27 cellular contexts compared by ENCODE assay signal in genomic region chr15:56222302-56222701, GRCh38.
"Had no signal": no experiment of that assay in that cellular context is flagged by ENCODE, and none has a peak within 500 bp of the region (broad histone marks: within the 10 kb centered on the region; RNA-seq: fewer than 3 reads in every experiment).

No MANE protein-coding gene starts in this region.

- H3K27me3 ChIP-seq: neutrophil, pancreas, right lobe of liver, sigmoid colon, stomach, thyroid gland, tibial nerve, upper lobe of left lung, vagina had no signal

- H3K27ac Mint-ChIP-seq: natural killer cell treated with Interleukin-12 subunit alpha and Interleukin-12 subunit beta and Interleukin-15 and Interleukin-18, amount 100 ng/mL, for 72 hours; nephron progenitor cell; stimulated activated effector memory CD8-positive, alpha-beta T cell treated with anti-CD3 and anti-CD28 coated beads, Interleukin-12 subunit alpha, Interleukin-12 subunit beta, amount 100 ng/mL, for 72 hours; stimulated activated naive B cell treated with anti-CD40 and anti-IgM and Interleukin-4, amounts not matched to agents 10 μg/mL and 1 μg/mL and 100 μg/mL, for 72 hours; stimulated activated naive CD8-positive, alpha-beta T cell treated with anti-CD3 and anti-CD28 coated beads, Interleukin-15, Interleukin-2, amounts not matched to agents 100 ng/mL and 50 ng/mL, for 24 hours had no signal

- H3K36me3 ChIP-seq: neutrophil, pancreas, right lobe of liver, sigmoid colon, thoracic aorta, thyroid gland, upper lobe of left lung, vagina had no signal

- H3K4me1 Mint-ChIP-seq: nephron progenitor cell, neural crest cell had no signal

- H3K4me3 ChIP-seq: pancreas, psoas muscle, right lobe of liver, sigmoid colon, stomach, thoracic aorta, thyroid gland, tibial nerve, upper lobe of left lung, vagina had no signal

- H3K9me3 ChIP-seq: neutrophil, pancreas, right lobe of liver, sigmoid colon, thoracic aorta, thyroid gland, vagina had no signal

- H3K4me1 ChIP-seq: pancreas, psoas muscle, right lobe of liver, thyroid gland, tibial nerve, upper lobe of left lung had no signal

- H3K36me3 Mint-ChIP-seq: stimulated activated effector memory CD8-positive, alpha-beta T cell treated with anti-CD3 and anti-CD28 coated beads, Interleukin-12 subunit alpha, Interleukin-12 subunit beta, amount 100 ng/mL, for 72 hours had no signal

- H3K4me3 Mint-ChIP-seq: natural killer cell treated with Interleukin-12 subunit alpha and Interleukin-12 subunit beta and Interleukin-15 and Interleukin-18, amount 100 ng/mL, for 72 hours; nephron progenitor cell; neural crest cell; stimulated activated effector memory CD8-positive, alpha-beta T cell treated with anti-CD3 and anti-CD28 coated beads, Interleukin-12 subunit alpha, Interleukin-12 subunit beta, amount 100 ng/mL, for 72 hours; stimulated activated naive B cell treated with anti-CD40 and anti-IgM and Interleukin-4, amounts not matched to agents 10 μg/mL and 1 μg/mL and 100 μg/mL, for 72 hours; stimulated activated naive CD8-positive, alpha-beta T cell treated with anti-CD3 and anti-CD28 coated beads, Interleukin-15, Interleukin-2, amounts not matched to agents 100 ng/mL and 50 ng/mL, for 24 hours had no signal

- DNase-seq: naive thymus-derived CD8-positive, alpha-beta T cell; nephron progenitor cell; nucleus accumbens; pancreas; psoas muscle; right cardiac atrium; right lobe of liver; sigmoid colon; small intestine; stimulated activated CD4-positive, alpha-beta T cell treated with anti-CD3 and anti-CD28 coated beads, Interleukin-15, amount 100 ng/mL, for 24 hours; stimulated activated CD4-positive, alpha-beta T cell treated with anti-CD3 and anti-CD28 coated beads, Interleukin-2, amount 100 ng/mL, for 24 hours; stimulated activated CD4-positive, alpha-beta T cell treated with anti-CD3 and anti-CD28 coated beads, Interleukin-2, amount 100 ng/mL, for 48 hours; stimulated activated CD4-positive, alpha-beta T cell treated with anti-CD3 and anti-CD28 coated beads, Interleukin-4, amount 100 ng/mL, for 24 hours; stimulated activated naive B cell treated with anti-CD40 and anti-IgM and Interleukin-4, amounts not matched to agents 10 μg/mL and 1 μg/mL and 100 μg/mL, for 72 hours; stimulated activated naive CD4-positive, alpha-beta T cell treated with Interleukin-2 at 50 U/mL for 16 hours; stomach; thyroid gland; trophoblast cell; upper lobe of left lung had no signal

- H3K27me3 Mint-ChIP-seq: naive thymus-derived CD8-positive, alpha-beta T cell; natural killer cell treated with Interleukin-12 subunit alpha and Interleukin-12 subunit beta and Interleukin-15 and Interleukin-18, amount 100 ng/mL, for 72 hours; stimulated activated naive B cell treated with anti-CD40 and anti-IgM and Interleukin-4, amounts not matched to agents 10 μg/mL and 1 μg/mL and 100 μg/mL, for 72 hours; stimulated activated naive CD8-positive, alpha-beta T cell treated with anti-CD3 and anti-CD28 coated beads, Interleukin-15, Interleukin-2, amounts not matched to agents 100 ng/mL and 50 ng/mL, for 24 hours had no signal
